ENCODE assay signal across 11 cellular contexts in the genomic region with DNA sequence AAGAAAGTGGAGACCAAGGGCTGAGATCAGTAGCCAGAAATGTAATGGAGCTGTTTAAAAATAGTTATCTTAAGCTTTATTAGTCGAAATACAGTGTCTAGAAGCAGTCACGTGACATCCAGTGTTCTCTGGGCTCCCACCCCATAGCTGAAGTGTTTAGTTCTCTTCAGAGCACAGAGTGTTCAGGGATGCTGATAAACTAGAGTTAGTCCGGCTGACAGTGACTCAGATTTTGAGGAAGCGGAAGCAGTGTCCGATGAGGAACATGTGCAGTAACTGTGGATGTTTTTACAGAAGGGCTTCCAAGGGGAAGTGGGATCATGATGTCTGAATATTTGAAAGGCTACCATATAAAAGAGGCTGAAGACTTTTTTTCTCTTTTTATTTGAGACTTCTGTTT.
DNase-seq lines count a peak whose midpoint lies in the region; ATAC-seq and TF ChIP-seq lines count a peak whose summit lies in the region.
"Had no signal": no experiment of that assay in that cellular context is flagged by ENCODE, and none has a peak within 500 bp of the region (broad histone marks: within the 10 kb centered on the region; RNA-seq: fewer than 3 reads in every experiment).

No MANE protein-coding gene starts in this region.

- H3K4me3 ChIP-seq in Peyer's patch, result no peak overlapping the region
- no peak overlapping the region for H3K4me3 ChIP-seq in fibroblast of pulmonary artery (replicated peaks; ENCODE audit: low read depth, low read length)
- H3K4me3 ChIP-seq in osteoblast (ENCODE audit: insufficient read depth, low read length), result no peak overlapping the region

- peaks cover 84% of the 10 kb centered on the region for H3K79me2 ChIP-seq in osteoblast (ENCODE audit: insufficient read depth, low read length)

- no peak for ATAC-seq in omental fat pad (ENCODE audit: low FRiP score)
- no peak for ATAC-seq in GM19395 (IDR thresholded peaks at IDR 0.05; ENCODE audit: unreplicated experiment)

- TF ChIP-seq CTCF in Peyer's patch (IDR thresholded peaks at IDR 0.05) (no peak), fibroblast of pulmonary artery (IDR thresholded peaks at IDR 0.05; ENCODE audit: low read length, missing control alignments) (no peak), osteoblast (IDR thresholded peaks at IDR 0.05; ENCODE audit: extremely low read depth, low read depth, low read length) (no peak), omental fat pad (IDR thresholded peaks at IDR 0.05) (no peak), GM20000 (IDR thresholded peaks at IDR 0.05; ENCODE audit: extremely low read depth, missing control alignments) (no peak)

- no peaks in the 10 kb centered on the region for H3K27me3 ChIP-seq in Peyer's patch
- H3K27me3 ChIP-seq in osteoblast (ENCODE audit: insufficient read depth, low read length), result no peaks in the 10 kb centered on the region

- peaks cover 49% of the 10 kb centered on the region for H4K20me1 ChIP-seq in osteoblast (ENCODE audit: insufficient read depth, low read length)

- H3K4me1 ChIP-seq in Peyer's patch (peaks cover 0 to 21% (median 0%) of the 10 kb centered on the region in 4 donors), osteoblast (ENCODE audit: insufficient read depth, low read length) (peaks cover 13% of the 10 kb centered on the region)

- no peak overlapping the region for H2AFZ ChIP-seq in osteoblast (ENCODE audit: low read length)

- H3K27ac ChIP-seq in Peyer's patch, result peak overlapping the region in 3 of 4 donors; percentile 13 to 79 (median 66)
- peak overlapping the region; percentile 30 for H3K27ac ChIP-seq in osteoblast (ENCODE audit: low read depth, low read length)

- DNase-seq in Ammon's horn (ENCODE audit: low spot score), result peak; percentile 80
- peak in 1 of 3 donors; percentile 71 for DNase-seq in Peyer's patch
- peak; percentile 89 for DNase-seq in fibroblast of pulmonary artery (ENCODE audit: low read depth)
- DNase-seq in osteoblast (ENCODE audit: insufficient read length, low spot score, missing footprints), result peak; percentile 94
- DNase-seq in omental fat pad (ENCODE audit: low spot score), result no peak
- no peak for DNase-seq in COR-L47 (lab: John Stamatoyannopoulos, UW)
- no peak for DNase-seq in GM20000 (ENCODE audit: low spot score)
- DNase-seq: DMS153, KG1, SK-N-SH had no signal

- H3K9me3 ChIP-seq in Peyer's patch (no peaks in the 10 kb centered on the region), osteoblast (ENCODE audit: low read depth, low read length) (no peaks in the 10 kb centered on the region)
- H3K9me3 ChIP-seq: SK-N-SH had no signal

- no peak overlapping the region for H3K4me2 ChIP-seq in osteoblast (ENCODE audit: insufficient read depth, low read length)
- H3K4me2 ChIP-seq: SK-N-SH had no signal

- H3K36me3 ChIP-seq in Peyer's patch (no peaks in the 10 kb centered on the region), osteoblast (ENCODE audit: insufficient read depth, low read length) (peaks cover 6% of the 10 kb centered on the region)

- TF ChIP-seq POLR2A in Peyer's patch (IDR thresholded peaks at IDR 0.05), result no peak

Comparison
In these comparisons a context has a peak if more than half of its experiments do, and no peak if none do; other contexts are left out.
1. DNase-seq: peak in Ammon's horn (single experiment), fibroblast of pulmonary artery (single experiment) and osteoblast (single experiment); none in omental fat pad (single experiment), COR-L47 (single experiment) and GM20000 (single experiment).